In the genomic region with DNA sequence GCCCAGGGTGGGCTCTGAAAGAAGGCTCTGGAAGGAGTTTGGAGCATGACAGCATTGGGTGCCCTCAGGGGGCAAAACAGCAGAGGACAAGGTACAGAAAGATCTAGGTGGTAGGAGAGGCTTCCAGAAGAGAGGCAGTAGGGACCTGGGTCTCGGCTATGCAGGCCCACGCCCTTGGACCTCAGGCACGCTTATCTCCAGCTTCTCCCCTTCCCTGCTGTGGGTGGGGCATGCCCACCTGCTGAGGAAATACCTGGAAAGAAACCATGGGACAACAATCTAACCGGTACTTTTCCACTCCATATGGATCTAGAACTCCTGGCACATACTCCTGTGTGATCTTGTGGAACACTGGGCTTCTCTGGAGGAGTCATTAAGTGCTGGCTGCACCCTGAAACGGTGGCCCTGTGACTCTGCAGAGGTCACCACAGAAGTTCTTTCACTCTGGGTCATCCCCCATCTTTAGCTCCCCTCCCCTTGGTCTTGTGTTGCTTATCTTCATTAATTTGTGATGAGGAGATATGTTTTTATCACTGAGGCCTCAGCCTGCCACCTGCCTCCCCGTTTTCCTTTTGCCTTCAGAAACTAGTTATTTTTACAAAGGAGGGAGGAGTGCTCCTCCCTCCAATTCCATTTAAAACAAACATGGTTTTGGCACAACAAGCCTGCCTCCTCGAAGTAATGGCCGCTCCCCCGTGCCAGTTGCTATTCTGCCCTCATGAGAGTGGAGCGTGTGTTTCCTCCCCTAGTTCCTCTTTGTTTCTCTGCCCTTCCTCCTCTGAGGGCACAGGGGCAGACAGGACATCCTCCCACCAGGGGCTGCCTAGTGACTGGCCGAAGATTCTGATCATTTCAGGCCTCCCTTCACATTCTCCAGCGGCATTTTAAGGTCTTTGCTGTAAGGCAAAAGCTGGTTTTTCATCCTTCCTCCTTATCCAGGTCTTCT, we compare ENCODE assay signal across 13 cellular contexts.
DNase-seq lines count a peak whose midpoint lies in the region; FAIRE-seq and TF ChIP-seq lines count a peak whose summit lies in the region.
"Had no signal": no experiment of that assay in that cellular context is flagged by ENCODE, and none has a peak within 500 bp of the region (broad histone marks: within the 10 kb centered on the region; RNA-seq: fewer than 3 reads in every experiment).

No MANE protein-coding gene starts in this region.

- no peaks in the 10 kb centered on the region for H3F3A ChIP-seq in PC-9 (ENCODE audit: insufficient read depth, low read depth)

- peak overlapping the region; percentile 0 to 3 for H3K27ac ChIP-seq in kidney (ENCODE audit: low read depth in 2 of 2, low read length in 2 of 2)
- peak overlapping the region in 1 of 2 donors; percentile 29 for H3K27ac ChIP-seq in testis
- peak overlapping the region in 2 of 4 donors; percentile 12 to 16 for H3K27ac ChIP-seq in esophagus muscularis mucosa (replicated peaks in 1 of 4)
- no peak overlapping the region for H3K27ac ChIP-seq in PC-9
- H3K27ac ChIP-seq: A549, adrenal gland, VCaP had no signal

- no peak for DNase-seq in T-helper 2 cell treated with Interferon-gamma antibody and Interleukin-4, amounts not matched to agents 5 μg/mL and 100 μg/mL, for 36 hours (ENCODE audit: low spot score)
- DNase-seq in T-helper 2 cell, result no peak
- DNase-seq in OCI-M1 (lab: John Stamatoyannopoulos, UW), result peak; percentile 52
- DNase-seq in kidney, result no peak
- DNase-seq in testis, result peak; percentile 36
- no peak for DNase-seq in esophagus muscularis mucosa (ENCODE audit: extremely low spot score)
- no peak for DNase-seq in PC-9
- no peak for DNase-seq in activated CD4-positive, alpha-beta T cell treated with anti-CD3 and anti-CD28 coated beads, Interleukin-2, amount 50 U/mL, for 4 hours
- DNase-seq: NCI-H2171 treated with DMSO at 0.1 percent for 48 hours had no signal

- H3K4me1 ChIP-seq in kidney (ENCODE audit: control insufficient read depth in 1 of 2, insufficient read depth in 1 of 2, low read depth in 1 of 2, low read length in 2 of 2), result peaks cover 0 to 4% of the 10 kb centered on the region in 2 donors
- no peaks in the 10 kb centered on the region for H3K4me1 ChIP-seq in testis
- peaks cover 0 to 10% (median 0%) of the 10 kb centered on the region in 4 donors for H3K4me1 ChIP-seq in esophagus muscularis mucosa
- H3K4me1 ChIP-seq in PC-9 (replicated peaks; ENCODE audit: insufficient read depth), result no peaks in the 10 kb centered on the region
- H3K4me1 ChIP-seq: A549, adrenal gland had no signal

- no peaks in the 10 kb centered on the region for H3K9me2 ChIP-seq in PC-9 (ENCODE audit: insufficient read depth)

- TF ChIP-seq POLR2A in testis (IDR thresholded peaks at IDR 0.05) (no peak), esophagus muscularis mucosa (IDR thresholded peaks at IDR 0.05; ENCODE audit: low read depth) (no peak)

- H3K4me3 ChIP-seq in kidney (ENCODE audit: low read length in 2 of 2) (no peak overlapping the region), testis (no peak overlapping the region), esophagus muscularis mucosa (no peak overlapping the region), PC-9 (no peak overlapping the region)
- H3K4me3 ChIP-seq: A549, adrenal gland, lung had no signal

- peak overlapping the region; percentile 8 for H3K27ac Mint-ChIP-seq in T-helper 2 cell treated with Interferon-gamma antibody and Interleukin-4, amounts not matched to agents 5 μg/mL and 100 μg/mL, for 36 hours

- BruUV-seq in PC-9 (replicated peaks; lab: Mats Ljungman, UMichigan), result no TSS peak

- no peaks in the 10 kb centered on the region for H4K20me1 ChIP-seq in PC-9 (ENCODE audit: insufficient read depth)

- H3K4me1 Mint-ChIP-seq in T-helper 2 cell treated with Interferon-gamma antibody and Interleukin-4, amounts not matched to agents 5 μg/mL and 100 μg/mL, for 36 hours (ENCODE audit: low read depth), result peaks cover 16% of the 10 kb centered on the region

- H3K4me3 Mint-ChIP-seq in T-helper 2 cell treated with Interferon-gamma antibody and Interleukin-4, amounts not matched to agents 5 μg/mL and 100 μg/mL, for 36 hours, result no peak overlapping the region

- H3K27me3 ChIP-seq in testis (no peaks in the 10 kb centered on the region), esophagus muscularis mucosa (no peaks in the 10 kb centered on the region), PC-9 (ENCODE audit: insufficient read depth, low read depth) (no peaks in the 10 kb centered on the region)

- no peaks in the 10 kb centered on the region for H3K79me2 ChIP-seq in PC-9 (ENCODE audit: low read depth)

- TF ChIP-seq CTCF in kidney (IDR thresholded peaks at IDR 0.05; ENCODE audit: borderline replicate concordance, extremely low read depth, insufficient read depth) (no peak), testis (IDR thresholded peaks at IDR 0.05) (no peak), esophagus muscularis mucosa (IDR thresholded peaks at IDR 0.05) (no peak), PC-9 (conservative IDR thresholded peaks at IDR 0.05) (no peak)

- FAIRE-seq in kidney (lab: Jason Lieb, UNC), result no peak
- FAIRE-seq: A549 had no signal

- H3K4me2 ChIP-seq in PC-9, result no peak overlapping the region
- H3K4me2 ChIP-seq: A549 had no signal

- peaks cover 33% of the 10 kb centered on the region for H3K9me3 Mint-ChIP-seq in T-helper 2 cell treated with Interferon-gamma antibody and Interleukin-4, amounts not matched to agents 5 μg/mL and 100 μg/mL, for 36 hours

- CTCF ChIA-PET in PC-9 (lab: Charles Lee), result no interaction called here

- no peaks in the 10 kb centered on the region for H3K9me3 ChIP-seq in kidney (ENCODE audit: control insufficient read depth in 1 of 2, low read length in 2 of 2)
- H3K9me3 ChIP-seq in testis, result no peaks in the 10 kb centered on the region
- peaks cover 0 to 8% (median 3%) of the 10 kb centered on the region in 4 donors for H3K9me3 ChIP-seq in esophagus muscularis mucosa
- no peaks in the 10 kb centered on the region for H3K9me3 ChIP-seq in PC-9 (ENCODE audit: insufficient read depth, low read depth)
- H3K9me3 ChIP-seq: A549 had no signal

- 48 to 52% methylated on average over 12 of the region's 12 CpGs for WGBS in testis, 2 donors
- WGBS in esophagus muscularis mucosa, result 58% methylated on average over 12 of the region's 12 CpGs

- H3K27me3 Mint-ChIP-seq in T-helper 2 cell treated with Interferon-gamma antibody and Interleukin-4, amounts not matched to agents 5 μg/mL and 100 μg/mL, for 36 hours (ENCODE audit: low read depth), result no peaks in the 10 kb centered on the region

- H3K9ac ChIP-seq in kidney (ENCODE audit: low read length in 2 of 2), result no peak overlapping the region

- H2AFZ ChIP-seq in PC-9, result no peak overlapping the region; the same call in 1 of the 2 replicates

- intact Hi-C loops in kidney (cut with DNase I), result no loop called here
- intact Hi-C loops in testis (cut with DNase I; ENCODE audit: low total_unique reads), result no loop called here
- intact Hi-C loops in esophagus muscularis mucosa (cut with DNase I), result no loop called here
- intact Hi-C loops in PC-9 (cut with micrococcal nuclease; ENCODE audit: unreplicated experiment), result no loop called here

- POLR2A ChIA-PET in PC-9 (lab: Charles Lee; ENCODE audit: unreplicated experiment), result no interaction called here

- H3K36me3 Mint-ChIP-seq in T-helper 2 cell treated with Interferon-gamma antibody and Interleukin-4, amounts not matched to agents 5 μg/mL and 100 μg/mL, for 36 hours (ENCODE audit: low read depth), result peaks cover 11% of the 10 kb centered on the region

- no peaks in the 10 kb centered on the region for H3K36me3 ChIP-seq in kidney (ENCODE audit: control insufficient read depth in 1 of 2, insufficient read depth in 2 of 2, low read length in 2 of 2)
- no peaks in the 10 kb centered on the region for H3K36me3 ChIP-seq in testis (ENCODE audit: low read depth, missing control alignments)
- H3K36me3 ChIP-seq in esophagus muscularis mucosa, result no peaks in the 10 kb centered on the region
- no peaks in the 10 kb centered on the region for H3K36me3 ChIP-seq in PC-9 (ENCODE audit: low read depth)
- H3K36me3 ChIP-seq: adrenal gland had no signal

- no peak for TF ChIP-seq EP300 in esophagus muscularis mucosa (IDR thresholded peaks at IDR 0.05)

Comparison
In these comparisons a context has a peak if more than half of its experiments do, and no peak if none do; other contexts are left out.
1. DNase-seq: peak in OCI-M1 (single experiment) and testis (single experiment); none in T-helper 2 cell treated with Interferon-gamma antibody and Interleukin-4, amounts not matched to agents 5 μg/mL and 100 μg/mL, for 36 hours (single experiment), T-helper 2 cell (0 of 5), kidney (single experiment), esophagus muscularis mucosa (single experiment), PC-9 (0 of 2) and activated CD4-positive, alpha-beta T cell treated with anti-CD3 and anti-CD28 coated beads, Interleukin-2, amount 50 U/mL, for 4 hours (0 of 2).